Comparison of ENCODE assay signal across 8 cellular contexts in genomic region chr19:45406957-45407375, GRCh38. TPM values are rescaled to one million over a fixed set of nuclear protein-coding genes. Genes with fewer than 3 reads are reported as not detected.
DNase-seq lines count a peak whose midpoint lies in the region; ATAC-seq and TF ChIP-seq lines count a peak whose summit lies in the region.

No MANE protein-coding gene starts in this region.

- intact Hi-C loops in esophagus squamous epithelium (cut with DNase I) = no loop called here

- peaks cover 0 to 29% (median 2%) of the 10 kb centered on the region in 4 donors for H3K27me3 ChIP-seq in esophagus squamous epithelium

- no peak for TF ChIP-seq POLR2A in esophagus squamous epithelium (IDR thresholded peaks at IDR 0.05)

- WGBS in esophagus squamous epithelium, 2 donors = 2% methylated on average over 11 to 13 of the region's 16 CpGs

- peaks cover 0 to 32% (median 0%) of the 10 kb centered on the region in 3 donors for H3K36me3 ChIP-seq in esophagus squamous epithelium

- H3K4me3 ChIP-seq in esophagus squamous epithelium (peak overlapping the region; percentile 56 to 81 (median 69)), retinal pigment epithelial cell (ENCODE audit: low read length) (peak overlapping the region; percentile 97)

- no peaks in the 10 kb centered on the region for H3K9me3 ChIP-seq in esophagus squamous epithelium

- TF ChIP-seq CTCF in GM12872 (IDR thresholded peaks at IDR 0.05; ENCODE audit: insufficient read depth, low read depth, low read length) = 0 out of 3 replicates have a peak, but pooled peaks have one; percentile 1
- TF ChIP-seq CTCF in RWPE1 (conservative IDR thresholded peaks at IDR 0.05; ENCODE audit: low read depth) = no peak
- TF ChIP-seq CTCF in esophagus squamous epithelium (IDR thresholded peaks at IDR 0.05) = no peak
- TF ChIP-seq CTCF in retinal pigment epithelial cell (conservative IDR thresholded peaks at IDR 0.05; ENCODE audit: low read depth, low read length) = no peak

- no peak for DNase-seq in RWPE1 (ENCODE audit: low spot score)
- DNase-seq in esophagus squamous epithelium (lab: John Stamatoyannopoulos, UW) = no peak
- DNase-seq in retinal pigment epithelial cell (ENCODE audit: low read depth) = no peak
- DNase-seq in NCI-H128 (lab: John Stamatoyannopoulos, UW; ENCODE audit: unreplicated experiment) = no peak
- no peak for DNase-seq in NCI-H1436 (lab: John Stamatoyannopoulos, UW)
- no peak for DNase-seq in cerebellum (ENCODE audit: low spot score)

- H3K4me1 ChIP-seq in esophagus squamous epithelium = peaks cover 12 to 61% (median 14%) of the 10 kb centered on the region in 3 donors

- POLR2A ChIA-PET in RWPE1 (lab: Yijun Ruan, JAX; ENCODE audit: low non-redundant PET) = no interaction called here

- H3K27ac ChIP-seq in RWPE1 = peak overlapping the region; percentile 98
- H3K27ac ChIP-seq in esophagus squamous epithelium = peak overlapping the region; percentile 91 to 100 (median 94)

- no peak for ATAC-seq in GM19328 (IDR thresholded peaks at IDR 0.05; ENCODE audit: unreplicated experiment)

- CTCF ChIA-PET in RWPE1 (lab: Yijun Ruan, JAX) = interaction anchor here (1.1 kb wide), 1 partner anchor 32 kb away, joined by 3 read pairs; no protein-coding TSS in a partner anchor

RNA-seq across cellular contexts. Expression of gene POLR1G, which starts 0.5 kb away (rescaled TPM):
- total RNA-seq in esophagus squamous epithelium (10 to 100 TPM in 1 of 4 donors, 1 to 10 TPM in 3; 7.3 to 12.4 (median 9.8) TPM), cerebellum (2.9 TPM)

RNA-seq across cellular contexts. Expression of gene PPP1R13L, which starts 2.1 kb away (rescaled TPM):
- 100 to 1,000 TPM in 2 of 4 donors, 10 to 100 TPM in 2; 53.1 to 166 (median 87.8) TPM for total RNA-seq in esophagus squamous epithelium
- 1.4 TPM for total RNA-seq in cerebellum

RNA-seq across cellular contexts. Expression of gene ERCC1, which starts 16.8 kb away (rescaled TPM):
- total RNA-seq in esophagus squamous epithelium (10 to 100 TPM; 27.7 to 80.9 (median 48.5) TPM), cerebellum (36.9 TPM)

RNA-seq across cellular contexts. Expression of gene ERCC2, which starts 36.6 kb away (rescaled TPM):
- 1 to 10 TPM; 6.6 to 8.8 (median 7.2) TPM for total RNA-seq in esophagus squamous epithelium
- 20.6 TPM for total RNA-seq in cerebellum

Comparison
In these comparisons a context has a peak if more than half of its experiments do, and no peak if none do; other contexts are left out.
1. RNA of gene PPP1R13L, which starts 2.1 kb away (total RNA-seq): 53.1 to 166 TPM in esophagus squamous epithelium; 1.4 TPM in cerebellum (single experiment); every median in the first group is over 10 times any median in the second.